1 cellular context compared by ENCODE assay signal in genomic region chr2:74441690-74442482, GRCh38.
TF ChIP-seq lines count a peak whose summit lies in the region.

A gene with protein sequence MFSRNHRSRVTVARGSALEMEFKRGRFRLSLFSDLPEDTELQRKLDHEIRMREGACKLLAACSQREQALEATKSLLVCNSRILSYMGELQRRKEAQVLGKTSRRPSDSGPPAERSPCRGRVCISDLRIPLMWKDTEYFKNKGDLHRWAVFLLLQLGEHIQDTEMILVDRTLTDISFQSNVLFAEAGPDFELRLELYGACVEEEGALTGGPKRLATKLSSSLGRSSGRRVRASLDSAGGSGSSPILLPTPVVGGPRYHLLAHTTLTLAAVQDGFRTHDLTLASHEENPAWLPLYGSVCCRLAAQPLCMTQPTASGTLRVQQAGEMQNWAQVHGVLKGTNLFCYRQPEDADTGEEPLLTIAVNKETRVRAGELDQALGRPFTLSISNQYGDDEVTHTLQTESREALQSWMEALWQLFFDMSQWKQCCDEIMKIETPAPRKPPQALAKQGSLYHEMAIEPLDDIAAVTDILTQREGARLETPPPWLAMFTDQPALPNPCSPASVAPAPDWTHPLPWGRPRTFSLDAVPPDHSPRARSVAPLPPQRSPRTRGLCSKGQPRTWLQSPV (minus strand): TSS chr2:74441937. CDS start chr2:74441816, 121 bp downstream.

TF ChIP-seq in HCT116, 20 proteins besides CTCF, POLR2A, EP300 and RAD21 (continued from another document):
- TF ChIP-seq ZBTB33 (IDR thresholded peaks at IDR 0.05; ENCODE audit: extremely low read depth, insufficient replicate concordance, low read length) (peak; percentile 30), JUND (IDR thresholded peaks at IDR 0.05) (no peak)
